16 cellular contexts compared by ENCODE assay signal in the genomic region with DNA sequence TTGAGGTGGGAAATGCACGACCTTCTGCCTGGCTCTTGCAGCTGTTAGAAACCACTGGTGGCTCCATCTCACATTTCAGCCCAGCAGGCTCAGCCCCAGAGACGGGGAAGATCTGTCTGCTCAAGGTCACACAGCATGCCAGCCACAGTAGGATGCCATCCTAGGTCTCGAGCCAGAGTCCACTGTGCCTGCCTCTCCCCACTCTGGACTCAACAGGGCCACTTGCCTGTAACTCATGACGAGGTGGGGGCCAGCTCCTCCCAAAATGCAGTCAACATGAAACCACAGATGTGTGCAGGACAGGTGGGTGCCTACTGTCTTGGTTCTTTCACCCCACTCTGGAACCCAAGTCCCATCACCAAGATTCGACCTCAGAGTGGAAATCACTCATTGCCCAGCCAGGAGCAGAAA. TPM values are rescaled to one million over a fixed set of nuclear protein-coding genes. Genes with fewer than 3 reads are reported as not detected.
DNase-seq lines count a peak whose midpoint lies in the region; ATAC-seq and TF ChIP-seq lines count a peak whose summit lies in the region.
"Had no signal": no experiment of that assay in that cellular context is flagged by ENCODE, and none has a peak within 500 bp of the region (broad histone marks: within the 10 kb centered on the region; RNA-seq: fewer than 3 reads in every experiment).

No MANE protein-coding gene starts in this region.

- peaks cover 82% of the 10 kb centered on the region for H3K4me1 Mint-ChIP-seq in activated T-cell treated with anti-CD3 and anti-CD28 coated beads, Interleukin-2, amount 50 U/mL, for 4 hours (ENCODE audit: low read depth)
- H3K4me1 Mint-ChIP-seq in activated CD8-positive, alpha-beta T cell treated with anti-CD3 and anti-CD28 coated beads for 36 hours (ENCODE audit: low read depth) = peaks cover 76% of the 10 kb centered on the region
- H3K4me1 Mint-ChIP-seq in immature natural killer cell = peaks cover 82 to 85% of the 10 kb centered on the region in 2 donors
- peaks cover 83% of the 10 kb centered on the region for H3K4me1 Mint-ChIP-seq in stimulated activated naive CD8-positive, alpha-beta T cell treated with anti-CD3 and anti-CD28 coated beads, Interleukin-15, amount 100 ng/mL, for 72 hours

- H3K36me3 ChIP-seq in osteoblast (ENCODE audit: insufficient read depth, low read length) = no peaks in the 10 kb centered on the region
- H3K36me3 ChIP-seq: WERI-Rb-1 had no signal

- H3K4me3 ChIP-seq in osteoblast (ENCODE audit: insufficient read depth, low read length) = no peak overlapping the region

- H3K4me2 ChIP-seq in osteoblast (ENCODE audit: insufficient read depth, low read length) = no peak overlapping the region

- no peak for DNase-seq in activated T-cell treated with anti-CD3 and anti-CD28 coated beads, Interleukin-2, amount 50 U/mL, for 4 hours
- DNase-seq in activated T-cell treated with anti-CD3 and anti-CD28 coated beads for 4 hours (no peak), immature natural killer cell (no peak), posterior vena cava (ENCODE audit: low spot score) (no peak), osteoblast (ENCODE audit: insufficient read length, low spot score, missing footprints) (no peak)
- peak; percentile 68 for DNase-seq in activated CD8-positive, alpha-beta T cell treated with anti-CD3 and anti-CD28 coated beads for 36 hours
- DNase-seq in stimulated activated naive CD8-positive, alpha-beta T cell treated with anti-CD3 and anti-CD28 coated beads, Interleukin-15, amount 100 ng/mL, for 72 hours = no peak
- DNase-seq: cerebellar nuclear complex, endodermal cell, HFFc6, NCI-H345, right cardiac atrium, RPMI8226, WERI-Rb-1 had no signal

- peak; percentile 7 to 20 for ATAC-seq in activated T-cell treated with anti-CD3 and anti-CD28 coated beads, Interleukin-2, amount 50 U/mL, for 4 hours
- ATAC-seq in activated CD8-positive, alpha-beta T cell treated with anti-CD3 and anti-CD28 coated beads for 36 hours = peak; percentile 15
- ATAC-seq in stimulated activated naive CD8-positive, alpha-beta T cell treated with anti-CD3 and anti-CD28 coated beads, Interleukin-15, amount 100 ng/mL, for 72 hours = peak; percentile 37
- no peak for ATAC-seq in HG03565 (IDR thresholded peaks at IDR 0.05; ENCODE audit: unreplicated experiment)
- ATAC-seq: HepG2, right cardiac atrium had no signal

- no peak for TF ChIP-seq CTCF in activated CD8-positive, alpha-beta T cell treated with anti-CD3 and anti-CD28 coated beads for 36 hours (IDR thresholded peaks at IDR 0.05)
- no peak for TF ChIP-seq CTCF in osteoblast (IDR thresholded peaks at IDR 0.05; ENCODE audit: extremely low read depth, low read depth, low read length)

- no peaks in the 10 kb centered on the region for H3K4me1 ChIP-seq in osteoblast (ENCODE audit: insufficient read depth, low read length)

- no peaks in the 10 kb centered on the region for H3K9me3 ChIP-seq in osteoblast (ENCODE audit: low read depth, low read length)

- no peaks in the 10 kb centered on the region for H4K20me1 ChIP-seq in osteoblast (ENCODE audit: insufficient read depth, low read length)

- H2AFZ ChIP-seq in osteoblast (ENCODE audit: low read length) = no peak overlapping the region

- intact Hi-C loops in activated CD8-positive, alpha-beta T cell treated with anti-CD3 and anti-CD28 coated beads for 36 hours (cut with micrococcal nuclease) = no loop called here
- intact Hi-C loops in posterior vena cava (cut with DNase I) = no loop called here

- no peaks in the 10 kb centered on the region for H3K79me2 ChIP-seq in osteoblast (ENCODE audit: insufficient read depth, low read length)

- peak overlapping the region; percentile 95 for H3K27ac Mint-ChIP-seq in activated CD8-positive, alpha-beta T cell treated with anti-CD3 and anti-CD28 coated beads for 36 hours
- peak overlapping the region; percentile 21 to 82 (median 73) for H3K27ac Mint-ChIP-seq in immature natural killer cell
- H3K27ac Mint-ChIP-seq in stimulated activated naive CD8-positive, alpha-beta T cell treated with anti-CD3 and anti-CD28 coated beads, Interleukin-15, amount 100 ng/mL, for 72 hours = peak overlapping the region; percentile 90 to 93
- H3K27ac Mint-ChIP-seq: endodermal cell, HFFc6 had no signal

- H3K36me3 Mint-ChIP-seq in activated T-cell treated with anti-CD3 and anti-CD28 coated beads, Interleukin-2, amount 50 U/mL, for 4 hours (ENCODE audit: insufficient read depth) = peaks cover 18% of the 10 kb centered on the region
- peaks cover 66% of the 10 kb centered on the region for H3K36me3 Mint-ChIP-seq in activated CD8-positive, alpha-beta T cell treated with anti-CD3 and anti-CD28 coated beads for 36 hours (ENCODE audit: low read depth)
- H3K36me3 Mint-ChIP-seq in immature natural killer cell = peaks cover 0 to 6% (median 0%) of the 10 kb centered on the region in 3 donors

- peak overlapping the region; percentile 79 for H3K4me3 Mint-ChIP-seq in activated T-cell treated with anti-CD3 and anti-CD28 coated beads, Interleukin-2, amount 50 U/mL, for 4 hours
- H3K4me3 Mint-ChIP-seq in activated CD8-positive, alpha-beta T cell treated with anti-CD3 and anti-CD28 coated beads for 36 hours = peak overlapping the region; percentile 79
- peak overlapping the region in 4 of 5 donors; percentile 2 to 59 (median 19) for H3K4me3 Mint-ChIP-seq in immature natural killer cell
- peak overlapping the region; percentile 84 to 88 for H3K4me3 Mint-ChIP-seq in stimulated activated naive CD8-positive, alpha-beta T cell treated with anti-CD3 and anti-CD28 coated beads, Interleukin-15, amount 100 ng/mL, for 72 hours
- H3K4me3 Mint-ChIP-seq: endodermal cell, HFFc6 had no signal

- H3K27ac ChIP-seq in osteoblast (ENCODE audit: low read depth, low read length) = no peak overlapping the region
- H3K27ac ChIP-seq: WERI-Rb-1 had no signal

- H3K27me3 ChIP-seq in osteoblast (ENCODE audit: insufficient read depth, low read length) = peaks cover 20% of the 10 kb centered on the region

- POLR2A ChIA-PET in activated CD8-positive, alpha-beta T cell treated with anti-CD3 and anti-CD28 coated beads for 36 hours (lab: Charles Lee) = interaction anchor here (0.7 to 23.8 kb wide), 6 partner anchors 15 to 46 kb away, joined by 3 to 496 read pairs (median 3); a partner anchor contains a TSS

- no peaks in the 10 kb centered on the region for H3K27me3 Mint-ChIP-seq in activated T-cell treated with anti-CD3 and anti-CD28 coated beads, Interleukin-2, amount 50 U/mL, for 4 hours (ENCODE audit: low read depth)
- H3K27me3 Mint-ChIP-seq in activated CD8-positive, alpha-beta T cell treated with anti-CD3 and anti-CD28 coated beads for 36 hours = no peaks in the 10 kb centered on the region
- H3K27me3 Mint-ChIP-seq in immature natural killer cell (ENCODE audit: low read depth in 3 of 3) = peaks cover 0 to 4% (median 2%) of the 10 kb centered on the region in 3 donors
- no peaks in the 10 kb centered on the region for H3K27me3 Mint-ChIP-seq in stimulated activated naive CD8-positive, alpha-beta T cell treated with anti-CD3 and anti-CD28 coated beads, Interleukin-15, amount 100 ng/mL, for 72 hours

- CTCF ChIA-PET in activated CD8-positive, alpha-beta T cell treated with anti-CD3 and anti-CD28 coated beads for 36 hours (lab: Charles Lee) = interaction anchor here (0.7 to 2.4 kb wide), 8 partner anchors 9 to 60 kb away, joined by 3 to 8 read pairs (median 6); no protein-coding TSS in a partner anchor

- no peaks in the 10 kb centered on the region for H3K9me3 Mint-ChIP-seq in activated T-cell treated with anti-CD3 and anti-CD28 coated beads, Interleukin-2, amount 50 U/mL, for 4 hours
- H3K9me3 Mint-ChIP-seq in activated CD8-positive, alpha-beta T cell treated with anti-CD3 and anti-CD28 coated beads for 36 hours = no peaks in the 10 kb centered on the region
- no peaks in the 10 kb centered on the region for H3K9me3 Mint-ChIP-seq in immature natural killer cell
- no peaks in the 10 kb centered on the region for H3K9me3 Mint-ChIP-seq in stimulated activated naive CD8-positive, alpha-beta T cell treated with anti-CD3 and anti-CD28 coated beads, Interleukin-15, amount 100 ng/mL, for 72 hours
- H3K9me3 Mint-ChIP-seq: endodermal cell, HFFc6 had no signal

RNA-seq across cellular contexts. Expression of a gene that starts 23.2 kb away (rescaled TPM):
- 10 to 100 TPM; 54.6 to 64.6 (median 62.4) TPM for total RNA-seq in activated T-cell treated with anti-CD3 and anti-CD28 coated beads, Interleukin-2, amount 50 U/mL, for 4 hours
- total RNA-seq in activated CD8-positive, alpha-beta T cell treated with anti-CD3 and anti-CD28 coated beads for 36 hours = 10 to 100 TPM; 48.5 to 53.0 TPM
- polyA plus RNA-seq in immature natural killer cell = 1 to 10 TPM in 2 of 3 donors, under 1 TPM in 1; 0.75 to 3.1 (median 1.0) TPM
- total RNA-seq in posterior vena cava (1 to 10 TPM in 1 of 2 donors, under 1 TPM in 1; 0.43 to 1.5 TPM), osteoblast (0.36 and 0.88 TPM in 2 replicates)
- total RNA-seq: HepG2 had no signal
- polyA plus RNA-seq: HepG2 had no signal

Comparison
In these comparisons a context has a peak if more than half of its experiments do, and no peak if none do; other contexts are left out.
1. H3K4me3 Mint-ChIP-seq: peak in every context shown above with its lines; median percentile 86 in stimulated activated naive CD8-positive, alpha-beta T cell treated with anti-CD3 and anti-CD28 coated beads, Interleukin-15, amount 100 ng/mL, for 72 hours; 79 in activated T-cell treated with anti-CD3 and anti-CD28 coated beads, Interleukin-2, amount 50 U/mL, for 4 hours; 79 in activated CD8-positive, alpha-beta T cell treated with anti-CD3 and anti-CD28 coated beads for 36 hours; 19 in immature natural killer cell.
2. RNA of a gene that starts 23.2 kb away (total RNA-seq): 54.6 to 64.6 TPM in activated T-cell treated with anti-CD3 and anti-CD28 coated beads, Interleukin-2, amount 50 U/mL, for 4 hours and 48.5 to 53.0 TPM in activated CD8-positive, alpha-beta T cell treated with anti-CD3 and anti-CD28 coated beads for 36 hours; 0.43 to 1.5 TPM in posterior vena cava and 0.36 to 0.88 TPM in osteoblast; every median in the first group is over 10 times any median in the second.
3. Peak in every context shown above with its lines, with median percentiles within 50 percentile points of each other: H3K27ac Mint-ChIP-seq.